ENCODE assay signal across 2 cellular contexts in the genomic region with DNA sequence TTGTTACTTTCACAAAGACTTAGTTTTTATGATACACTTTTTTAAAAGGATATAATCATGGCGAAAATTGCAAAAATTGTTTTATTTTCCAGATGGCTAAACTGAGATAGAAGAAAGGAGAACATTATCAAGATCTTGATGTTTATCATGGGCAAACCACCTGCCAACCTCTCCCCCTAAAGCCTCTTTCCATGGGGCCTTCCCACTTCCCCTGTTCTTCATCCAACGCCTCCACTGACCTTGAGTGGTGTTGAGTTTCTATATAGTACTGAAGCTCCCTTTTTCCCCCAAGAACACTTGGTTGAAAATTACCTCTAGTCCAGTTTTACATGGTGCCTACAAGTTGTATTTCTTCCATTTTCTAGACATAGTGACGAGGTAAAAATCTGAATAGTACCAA.
TF ChIP-seq lines count a peak whose summit lies in the region.

No MANE protein-coding gene starts in this region.

TF ChIP-seq in IMR-90, 13 proteins besides CTCF, POLR2A, EP300 and RAD21:
- TF ChIP-seq, protein P1, sequence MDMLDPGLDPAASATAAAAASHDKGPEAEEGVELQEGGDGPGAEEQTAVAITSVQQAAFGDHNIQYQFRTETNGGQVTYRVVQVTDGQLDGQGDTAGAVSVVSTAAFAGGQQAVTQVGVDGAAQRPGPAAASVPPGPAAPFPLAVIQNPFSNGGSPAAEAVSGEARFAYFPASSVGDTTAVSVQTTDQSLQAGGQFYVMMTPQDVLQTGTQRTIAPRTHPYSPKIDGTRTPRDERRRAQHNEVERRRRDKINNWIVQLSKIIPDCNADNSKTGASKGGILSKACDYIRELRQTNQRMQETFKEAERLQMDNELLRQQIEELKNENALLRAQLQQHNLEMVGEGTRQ (IDR thresholded peaks at IDR 0.05; ENCODE audit: low read depth, low read length) = no peak
- TF ChIP-seq MXI1 (IDR thresholded peaks at IDR 0.05; ENCODE audit: borderline replicate concordance, low read depth, low read length) = no peak
- TF ChIP-seq CHD1 (IDR thresholded peaks at IDR 0.05; ENCODE audit: low read depth, low read length) = no peak
- TF ChIP-seq BHLHE40 (IDR thresholded peaks at IDR 0.05; ENCODE audit: low read depth, low read length) = no peak
- TF ChIP-seq RCOR1 (IDR thresholded peaks at IDR 0.05; ENCODE audit: insufficient replicate concordance, low read length) = no peak
- TF ChIP-seq MAFK (IDR thresholded peaks at IDR 0.05; ENCODE audit: low read depth, low read length) = no peak
- TF ChIP-seq RFX5 (IDR thresholded peaks at IDR 0.05; ENCODE audit: low read depth, low read length) = no peak
- TF ChIP-seq MAZ (IDR thresholded peaks at IDR 0.05; ENCODE audit: borderline replicate concordance, low read depth, low read length) = no peak

TF ChIP-seq in HEK293T, 16 proteins besides CTCF, POLR2A, EP300 and RAD21:
- TF ChIP-seq CTBP1 (IDR thresholded peaks at IDR 0.05; ENCODE audit: borderline replicate concordance) (no peak), SP1 (IDR thresholded peaks at IDR 0.05) (no peak), ZNF384 (IDR thresholded peaks at IDR 0.05) (no peak), ARNT (IDR thresholded peaks at IDR 0.05) (no peak), LEF1 (IDR thresholded peaks at IDR 0.05; ENCODE audit: borderline replicate concordance) (no peak), FOXM1 (IDR thresholded peaks at IDR 0.05; ENCODE audit: borderline replicate concordance) (no peak), HDGF (IDR thresholded peaks at IDR 0.05; ENCODE audit: borderline replicate concordance) (no peak), TARDBP (IDR thresholded peaks at IDR 0.05) (no peak), FOXK2 (IDR thresholded peaks at IDR 0.05) (no peak), ELF4 (IDR thresholded peaks at IDR 0.05) (no peak), BHLHE40 (IDR thresholded peaks at IDR 0.05; ENCODE audit: borderline replicate concordance) (no peak), NFRKB (IDR thresholded peaks at IDR 0.05) (no peak), L3MBTL2 (conservative IDR thresholded peaks at IDR 0.05) (no peak), FOXA1 (IDR thresholded peaks at IDR 0.05) (no peak), SUZ12 (IDR thresholded peaks at IDR 0.05) (no peak)
- TF ChIP-seq, protein P2, sequence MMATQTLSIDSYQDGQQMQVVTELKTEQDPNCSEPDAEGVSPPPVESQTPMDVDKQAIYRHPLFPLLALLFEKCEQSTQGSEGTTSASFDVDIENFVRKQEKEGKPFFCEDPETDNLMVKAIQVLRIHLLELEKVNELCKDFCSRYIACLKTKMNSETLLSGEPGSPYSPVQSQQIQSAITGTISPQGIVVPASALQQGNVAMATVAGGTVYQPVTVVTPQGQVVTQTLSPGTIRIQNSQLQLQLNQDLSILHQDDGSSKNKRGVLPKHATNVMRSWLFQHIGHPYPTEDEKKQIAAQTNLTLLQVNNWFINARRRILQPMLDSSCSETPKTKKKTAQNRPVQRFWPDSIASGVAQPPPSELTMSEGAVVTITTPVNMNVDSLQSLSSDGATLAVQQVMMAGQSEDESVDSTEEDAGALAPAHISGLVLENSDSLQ (IDR thresholded peaks at IDR 0.05) = no peak
